In the genomic region with DNA sequence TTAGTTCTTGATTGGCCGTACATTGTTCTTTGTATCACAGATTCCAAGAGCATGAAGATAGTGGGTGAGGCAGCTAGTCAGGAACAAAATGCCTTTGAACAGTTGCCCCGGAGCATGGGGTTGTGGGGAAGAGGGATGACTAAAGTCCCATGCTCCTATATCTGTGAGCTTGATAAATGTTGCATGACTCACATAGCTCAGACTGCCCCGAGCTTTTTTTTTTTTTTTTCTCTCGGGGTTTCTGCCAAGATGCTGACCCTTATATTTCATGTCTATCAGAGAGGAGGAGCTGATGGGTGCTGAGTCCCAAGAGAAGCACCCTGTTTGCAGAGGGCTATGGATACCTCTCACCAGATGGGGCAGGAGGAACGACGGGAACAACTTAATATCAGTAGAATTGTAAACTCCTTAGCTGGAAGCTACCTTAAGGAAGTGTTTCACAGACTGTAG, we compare ENCODE assay signal across 1 cellular context.
TF ChIP-seq lines count a peak whose summit lies in the region.

No MANE protein-coding gene starts in this region.

TF ChIP-seq in IMR-90, 13 proteins besides CTCF, POLR2A, EP300 and RAD21:
- TF ChIP-seq SMC3 (IDR thresholded peaks at IDR 0.05; ENCODE audit: low read depth, low read length) (no peak; the same call in 1 of the 2 replicates), CEBPB (IDR thresholded peaks at IDR 0.05; ENCODE audit: low read depth, low read length) (no peak), NFE2L2 (IDR thresholded peaks at IDR 0.05; ENCODE audit: low read depth, low read length) (no peak), RCOR1 (IDR thresholded peaks at IDR 0.05; ENCODE audit: insufficient replicate concordance, low read length) (no peak), CHD1 (IDR thresholded peaks at IDR 0.05; ENCODE audit: low read depth, low read length) (no peak), FOS (IDR thresholded peaks at IDR 0.05; ENCODE audit: low read depth, low read length) (peak; percentile 87), MXI1 (IDR thresholded peaks at IDR 0.05; ENCODE audit: borderline replicate concordance, low read depth, low read length) (0 out of 2 replicates have a peak, but pooled peaks have one; percentile 12), MAFK (IDR thresholded peaks at IDR 0.05; ENCODE audit: low read depth, low read length) (no peak), BHLHE40 (IDR thresholded peaks at IDR 0.05; ENCODE audit: low read depth, low read length) (peak; percentile 58; the same call in 1 of the 2 replicates), MAZ (IDR thresholded peaks at IDR 0.05; ENCODE audit: borderline replicate concordance, low read depth, low read length) (0 out of 2 replicates have a peak, but pooled peaks have one; percentile 19), RFX5 (IDR thresholded peaks at IDR 0.05; ENCODE audit: low read depth, low read length) (no peak)
- TF ChIP-seq, protein P1, sequence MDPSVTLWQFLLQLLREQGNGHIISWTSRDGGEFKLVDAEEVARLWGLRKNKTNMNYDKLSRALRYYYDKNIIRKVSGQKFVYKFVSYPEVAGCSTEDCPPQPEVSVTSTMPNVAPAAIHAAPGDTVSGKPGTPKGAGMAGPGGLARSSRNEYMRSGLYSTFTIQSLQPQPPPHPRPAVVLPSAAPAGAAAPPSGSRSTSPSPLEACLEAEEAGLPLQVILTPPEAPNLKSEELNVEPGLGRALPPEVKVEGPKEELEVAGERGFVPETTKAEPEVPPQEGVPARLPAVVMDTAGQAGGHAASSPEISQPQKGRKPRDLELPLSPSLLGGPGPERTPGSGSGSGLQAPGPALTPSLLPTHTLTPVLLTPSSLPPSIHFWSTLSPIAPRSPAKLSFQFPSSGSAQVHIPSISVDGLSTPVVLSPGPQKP (IDR thresholded peaks at IDR 0.05; ENCODE audit: borderline replicate concordance, low read depth, low read length), result no peak
- TF ChIP-seq, protein P2, sequence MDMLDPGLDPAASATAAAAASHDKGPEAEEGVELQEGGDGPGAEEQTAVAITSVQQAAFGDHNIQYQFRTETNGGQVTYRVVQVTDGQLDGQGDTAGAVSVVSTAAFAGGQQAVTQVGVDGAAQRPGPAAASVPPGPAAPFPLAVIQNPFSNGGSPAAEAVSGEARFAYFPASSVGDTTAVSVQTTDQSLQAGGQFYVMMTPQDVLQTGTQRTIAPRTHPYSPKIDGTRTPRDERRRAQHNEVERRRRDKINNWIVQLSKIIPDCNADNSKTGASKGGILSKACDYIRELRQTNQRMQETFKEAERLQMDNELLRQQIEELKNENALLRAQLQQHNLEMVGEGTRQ (IDR thresholded peaks at IDR 0.05; ENCODE audit: low read depth, low read length), result 0 out of 2 replicates have a peak, but pooled peaks have one; percentile 3
